ENCODE assay signal across 8 cellular contexts in the genomic region with DNA sequence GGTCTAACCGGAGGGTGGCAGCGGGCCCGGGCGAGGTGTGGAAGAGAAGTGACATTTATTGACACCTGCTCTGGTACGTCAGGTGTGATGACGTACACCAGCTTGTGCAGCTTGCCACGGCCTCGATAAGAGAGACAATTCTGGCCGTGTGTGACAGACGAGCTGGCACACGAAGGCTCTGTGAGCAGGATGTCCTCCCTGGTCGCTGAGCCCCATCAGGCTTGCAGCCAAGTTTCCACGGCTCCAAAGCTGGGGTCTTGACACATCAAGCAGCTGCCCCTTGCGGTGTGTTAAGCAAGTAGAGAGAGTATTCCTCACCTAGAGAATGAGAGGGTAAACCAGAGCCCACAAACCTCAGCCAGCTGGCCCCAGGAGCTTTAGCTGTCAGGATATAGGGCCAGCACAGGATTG. TPM values are rescaled to one million over a fixed set of nuclear protein-coding genes. Genes with fewer than 3 reads are reported as not detected.
A peak's percentile ranks its signal among the peaks of the same experiment; 100 is the strongest.
DNase-seq lines count a peak whose midpoint lies in the region; ATAC-seq, FAIRE-seq and TF ChIP-seq lines count a peak whose summit lies in the region.

No MANE protein-coding gene starts in this region.

- intact Hi-C loops in head of caudate nucleus (cut with DNase I): no loop called here

- H3K27ac Mint-ChIP-seq in activated CD4-positive, alpha-beta memory T cell treated with anti-CD3 and anti-CD28 coated beads, Interleukin-2, amount 10 ng/mL, durations not matched to agents 7 days and 5 days: peak overlapping the region; percentile 98
- peak overlapping the region; percentile 99 to 100 for H3K27ac Mint-ChIP-seq in effector memory CD8-positive, alpha-beta T cell

- ATAC-seq in effector memory CD8-positive, alpha-beta T cell (replicated peaks): peak; percentile 63

- H3K9me3 Mint-ChIP-seq in activated CD4-positive, alpha-beta memory T cell treated with anti-CD3 and anti-CD28 coated beads, Interleukin-2, amount 10 ng/mL, durations not matched to agents 7 days and 5 days: no peaks in the 10 kb centered on the region
- no peaks in the 10 kb centered on the region for H3K9me3 Mint-ChIP-seq in effector memory CD8-positive, alpha-beta T cell

- peak; percentile 70 for DNase-seq in NCI-H1694 (lab: John Stamatoyannopoulos, UW)
- peak; percentile 79 for DNase-seq in activated CD4-positive, alpha-beta memory T cell treated with anti-CD3 and anti-CD28 coated beads, Interleukin-2, amount 10 ng/mL, durations not matched to agents 7 days and 5 days
- peak; percentile 85 to 90 (median 87) for DNase-seq in effector memory CD8-positive, alpha-beta T cell
- DNase-seq in stimulated activated CD4-positive, alpha-beta T cell treated with anti-CD3 and anti-CD28 coated beads, Interleukin-12 subunit alpha, Interleukin-12 subunit beta, amount 100 ng/mL, for 48 hours (ENCODE audit: low read depth in 2 of 3, low spot score in 1 of 3): peak in 2 of 3 donors; percentile 12 to 18
- DNase-seq in H7: no peak
- DNase-seq in head of caudate nucleus: no peak
- no peak for DNase-seq in H54 (ENCODE audit: insufficient read length, low spot score)
- no peak for DNase-seq in dedifferentiated amniotic fluid mesenchymal stem cell (ENCODE audit: extremely low spot score)

- H3K27me3 ChIP-seq in H7 (ENCODE audit: control insufficient read depth, insufficient read depth, low read length): no peaks in the 10 kb centered on the region

- H3K4me1 Mint-ChIP-seq in activated CD4-positive, alpha-beta memory T cell treated with anti-CD3 and anti-CD28 coated beads, Interleukin-2, amount 10 ng/mL, durations not matched to agents 7 days and 5 days: peaks cover 79% of the 10 kb centered on the region
- H3K4me1 Mint-ChIP-seq in effector memory CD8-positive, alpha-beta T cell (ENCODE audit: low read depth in 2 of 2): peaks cover 71 to 80% of the 10 kb centered on the region in 2 donors

- no peak overlapping the region for H3K4me3 ChIP-seq in H7 (ENCODE audit: insufficient read depth, low read depth, low read length)

- peaks cover 1% of the 10 kb centered on the region for H3K36me3 Mint-ChIP-seq in activated CD4-positive, alpha-beta memory T cell treated with anti-CD3 and anti-CD28 coated beads, Interleukin-2, amount 10 ng/mL, durations not matched to agents 7 days and 5 days (ENCODE audit: low read depth)
- peaks cover 40% of the 10 kb centered on the region for H3K36me3 Mint-ChIP-seq in effector memory CD8-positive, alpha-beta T cell (ENCODE audit: insufficient read depth)

- no peak for FAIRE-seq in H54 (lab: Jason Lieb, UNC)

- TF ChIP-seq POLR2A in H54 (IDR thresholded peaks at IDR 0.05; ENCODE audit: low read depth, low read length): no peak

- H3K27me3 Mint-ChIP-seq in activated CD4-positive, alpha-beta memory T cell treated with anti-CD3 and anti-CD28 coated beads, Interleukin-2, amount 10 ng/mL, durations not matched to agents 7 days and 5 days: no peaks in the 10 kb centered on the region
- no peaks in the 10 kb centered on the region for H3K27me3 Mint-ChIP-seq in effector memory CD8-positive, alpha-beta T cell

- no peaks in the 10 kb centered on the region for H3K36me3 ChIP-seq in H7 (replicated peaks; ENCODE audit: control insufficient read depth, insufficient read depth, low read length)

- POLR2A ChIA-PET in activated CD4-positive, alpha-beta memory T cell treated with anti-CD3 and anti-CD28 coated beads, Interleukin-2, amount 10 ng/mL, durations not matched to agents 7 days and 5 days (lab: Charles Lee): interaction anchor here (0.7 to 7.3 kb wide), 16 partner anchors 9 to 390 kb away, joined by 3 to 87 read pairs (median 4); partner anchors contain the start of genes TRMT61B and WDR43

- CTCF ChIA-PET in activated CD4-positive, alpha-beta memory T cell treated with anti-CD3 and anti-CD28 coated beads, Interleukin-2, amount 10 ng/mL, durations not matched to agents 7 days and 5 days (lab: Charles Lee): interaction anchor here (0.7 to 2.9 kb wide), 13 partner anchors 8 to 445 kb away, joined by 3 to 18 read pairs (median 4); no protein-coding TSS in a partner anchor

- H3K4me3 Mint-ChIP-seq in activated CD4-positive, alpha-beta memory T cell treated with anti-CD3 and anti-CD28 coated beads, Interleukin-2, amount 10 ng/mL, durations not matched to agents 7 days and 5 days: peak overlapping the region; percentile 68
- peak overlapping the region; percentile 81 to 93 for H3K4me3 Mint-ChIP-seq in effector memory CD8-positive, alpha-beta T cell

RNA-seq across cellular contexts. Expression of gene TOGARAM2, which starts 30.6 kb away (rescaled TPM):
- total RNA-seq in activated CD4-positive, alpha-beta memory T cell treated with anti-CD3 and anti-CD28 coated beads, Interleukin-2, amount 10 ng/mL, durations not matched to agents 7 days and 5 days: 10 to 100 TPM in 1 of 2 experiments, 1 to 10 TPM in 1; 8.9 to 10.3 TPM
- total RNA-seq in H7 (2014; rRNA removed; shearing (Covaris generic)): 0.18 and 0.21 TPM in 2 replicates

Comparison
In these comparisons a context has a peak if more than half of its experiments do, and no peak if none do; other contexts are left out.
1. DNase-seq: peak in NCI-H1694 (single experiment), activated CD4-positive, alpha-beta memory T cell treated with anti-CD3 and anti-CD28 coated beads, Interleukin-2, amount 10 ng/mL, durations not matched to agents 7 days and 5 days (single experiment), effector memory CD8-positive, alpha-beta T cell (3 of 3) and stimulated activated CD4-positive, alpha-beta T cell treated with anti-CD3 and anti-CD28 coated beads, Interleukin-12 subunit alpha, Interleukin-12 subunit beta, amount 100 ng/mL, for 48 hours (2 of 3); none in H7 (single experiment), head of caudate nucleus (0 of 42), H54 (single experiment) and dedifferentiated amniotic fluid mesenchymal stem cell (single experiment).